ENCODE assay signal across 12 cellular contexts in genomic region chr11:88179966-88180629, GRCh38. TPM values are rescaled to one million over a fixed set of nuclear protein-coding genes. Genes with fewer than 3 reads are reported as not detected.
A peak's percentile ranks its signal among the peaks of the same experiment; 100 is the strongest.
DNase-seq lines count a peak whose midpoint lies in the region; ATAC-seq and TF ChIP-seq lines count a peak whose summit lies in the region.
"Had no signal": no experiment of that assay in that cellular context is flagged by ENCODE, and none has a peak within 500 bp of the region (broad histone marks: within the 10 kb centered on the region; RNA-seq: fewer than 3 reads in every experiment).

No MANE protein-coding gene starts in this region.

- H3K4me1 Mint-ChIP-seq in activated naive CD8-positive, alpha-beta T cell treated with anti-CD3 and anti-CD28 coated beads, Interleukin-2, amount 50 U/mL, for 24 hours = peaks cover 42% of the 10 kb centered on the region
- H3K4me1 Mint-ChIP-seq in progenitor cell of endocrine pancreas (ENCODE audit: low read depth) = peaks cover 30% of the 10 kb centered on the region

- peaks cover 13% of the 10 kb centered on the region for H3K27me3 Mint-ChIP-seq in activated naive CD8-positive, alpha-beta T cell treated with anti-CD3 and anti-CD28 coated beads, Interleukin-2, amount 50 U/mL, for 24 hours
- H3K27me3 Mint-ChIP-seq in progenitor cell of endocrine pancreas = peaks cover 2% of the 10 kb centered on the region
- H3K27me3 Mint-ChIP-seq: CD4-positive, alpha-beta T cell had no signal

- no peaks in the 10 kb centered on the region for H3K36me3 Mint-ChIP-seq in activated naive CD8-positive, alpha-beta T cell treated with anti-CD3 and anti-CD28 coated beads, Interleukin-2, amount 50 U/mL, for 24 hours (ENCODE audit: low read depth)
- no peaks in the 10 kb centered on the region for H3K36me3 Mint-ChIP-seq in progenitor cell of endocrine pancreas (ENCODE audit: insufficient read depth)

- H3K4me3 Mint-ChIP-seq in activated naive CD8-positive, alpha-beta T cell treated with anti-CD3 and anti-CD28 coated beads, Interleukin-2, amount 50 U/mL, for 24 hours = no peak overlapping the region
- H3K4me3 Mint-ChIP-seq in progenitor cell of endocrine pancreas (ENCODE audit: low read depth) = no peak overlapping the region
- H3K4me3 Mint-ChIP-seq: activated T-helper 1 cell treated with anti-CD3 and anti-CD28 coated beads, Interleukin-12 subunit alpha, Interleukin-12 subunit beta, Interleukin-2, Interleukin-4 antibody, amounts not matched to agents 30 ng/mL and 10 ng/mL and 1 ng/mL, durations not matched to agents 14 hours and 24 hours and 36 hours; CD4-positive, alpha-beta T cell had no signal

- DNase-seq in activated naive CD8-positive, alpha-beta T cell treated with anti-CD3 and anti-CD28 coated beads, Interleukin-2, amount 50 U/mL, for 24 hours = no peak
- no peak for DNase-seq in progenitor cell of endocrine pancreas (ENCODE audit: low spot score, unreplicated experiment)
- DNase-seq in NCI-H2081 treated with DMSO at 0.1 percent for 48 hours (lab: John Stamatoyannopoulos, UW) = no peak
- DNase-seq in NCI-H526 (lab: John Stamatoyannopoulos, UW) = no peak
- DNase-seq in stimulated activated CD4-positive, alpha-beta T cell treated with anti-CD3 and anti-CD28 coated beads, Interleukin-2, amount 100 ng/mL, for 48 hours = no peak
- DNase-seq: CD4-positive, alpha-beta T cell; left cardiac atrium; MG63; NCI-H446 treated with DMSO at 0.1 percent for 48 hours had no signal

- ATAC-seq in GM18517 (IDR thresholded peaks at IDR 0.05; ENCODE audit: unreplicated experiment) = peak; percentile 41
- peak; percentile 33 for ATAC-seq in GM21515 (IDR thresholded peaks at IDR 0.05; ENCODE audit: unreplicated experiment)
- ATAC-seq in activated naive CD8-positive, alpha-beta T cell treated with anti-CD3 and anti-CD28 coated beads, Interleukin-2, amount 50 U/mL, for 24 hours = no peak
- ATAC-seq: left cardiac atrium had no signal

- peak; percentile 11 for TF ChIP-seq CTCF in progenitor cell of endocrine pancreas (IDR thresholded peaks at IDR 0.05; ENCODE audit: unreplicated experiment)

- H3K9me3 Mint-ChIP-seq in activated naive CD8-positive, alpha-beta T cell treated with anti-CD3 and anti-CD28 coated beads, Interleukin-2, amount 50 U/mL, for 24 hours = no peaks in the 10 kb centered on the region
- H3K9me3 Mint-ChIP-seq in progenitor cell of endocrine pancreas (ENCODE audit: low read depth) = no peaks in the 10 kb centered on the region
- H3K9me3 Mint-ChIP-seq: activated T-helper 1 cell treated with anti-CD3 and anti-CD28 coated beads, Interleukin-12 subunit alpha, Interleukin-12 subunit beta, Interleukin-2, Interleukin-4 antibody, amounts not matched to agents 30 ng/mL and 10 ng/mL and 1 ng/mL, durations not matched to agents 14 hours and 24 hours and 36 hours; CD4-positive, alpha-beta T cell had no signal

- peak overlapping the region; percentile 77 for H3K27ac Mint-ChIP-seq in activated naive CD8-positive, alpha-beta T cell treated with anti-CD3 and anti-CD28 coated beads, Interleukin-2, amount 50 U/mL, for 24 hours
- no peak overlapping the region for H3K27ac Mint-ChIP-seq in progenitor cell of endocrine pancreas
- H3K27ac Mint-ChIP-seq: activated T-helper 1 cell treated with anti-CD3 and anti-CD28 coated beads, Interleukin-12 subunit alpha, Interleukin-12 subunit beta, Interleukin-2, Interleukin-4 antibody, amounts not matched to agents 30 ng/mL and 10 ng/mL and 1 ng/mL, durations not matched to agents 14 hours and 24 hours and 36 hours; CD4-positive, alpha-beta T cell had no signal

RNA-seq across cellular contexts. Expression of gene RAB38, which starts 4.9 kb away (rescaled TPM):
- 14.4 and 15.6 TPM in 2 replicates for total RNA-seq in progenitor cell of endocrine pancreas
